Comparison of ENCODE assay signal across 9 cellular contexts in genomic region chr15:41691471-41691870, GRCh38. TPM values are rescaled to one million over a fixed set of nuclear protein-coding genes. Genes with fewer than 3 reads are reported as not detected.
A peak's percentile ranks its signal among the peaks of the same experiment; 100 is the strongest.
DNase-seq lines count a peak whose midpoint lies in the region; ATAC-seq and TF ChIP-seq lines count a peak whose summit lies in the region.
"Had no signal": no experiment of that assay in that cellular context is flagged by ENCODE, and none has a peak within 500 bp of the region (broad histone marks: within the 10 kb centered on the region; RNA-seq: fewer than 3 reads in every experiment).

No MANE protein-coding gene starts in this region.

- CTCF ChIA-PET in GM10248 (lab: Yijun Ruan, JAX) = interaction anchor here (1.0 kb wide), 1 partner anchor 15 kb away, joined by 4 read pairs; no protein-coding TSS in a partner anchor

- TF ChIP-seq CTCF in GM10248 (IDR thresholded peaks at IDR 0.05; ENCODE audit: control extremely low read depth, extremely low read depth, low read depth, missing control alignments) (no peak), NB4 (IDR thresholded peaks at IDR 0.05; ENCODE audit: low read depth, low read length) (no peak)

- peak; percentile 18 for DNase-seq in GM10248 (ENCODE audit: extremely low spot score)
- DNase-seq in NB4 (ENCODE audit: low read depth) = peak; percentile 12
- peak; percentile 14 for DNase-seq in astrocyte of the hippocampus (ENCODE audit: low read depth, low spot score)
- DNase-seq in naive thymus-derived CD8-positive, alpha-beta T cell = no peak
- no peak for DNase-seq in SHP77 treated with DMSO at 0.1 percent for 48 hours (lab: John Stamatoyannopoulos, UW)
- no peak for DNase-seq in HUDEP-2 (lab: John Stamatoyannopoulos, UW; ENCODE audit: unreplicated experiment in 76 of 76)
- no peak for DNase-seq in NCI-H1417 treated with DMSO at 0.1 percent for 48 hours (lab: John Stamatoyannopoulos, UW)
- DNase-seq: NCI-H2081 had no signal

- peaks cover 40 to 83% (median 81%) of the 10 kb centered on the region in 4 donors for H3K4me1 Mint-ChIP-seq in naive thymus-derived CD8-positive, alpha-beta T cell

- H3K4me3 Mint-ChIP-seq in naive thymus-derived CD8-positive, alpha-beta T cell = peak overlapping the region in 8 of 10 donors; percentile 0 to 39 (median 22)

- peak overlapping the region; percentile 15 to 88 (median 57) for H3K27ac Mint-ChIP-seq in naive thymus-derived CD8-positive, alpha-beta T cell

- no peak overlapping the region for H3K4me3 ChIP-seq in NB4 (ENCODE audit: low read depth, low read length)

- peaks cover 0 to 10% (median under 1%) of the 10 kb centered on the region in 3 donors for H3K36me3 Mint-ChIP-seq in naive thymus-derived CD8-positive, alpha-beta T cell

- H3K9me3 Mint-ChIP-seq in naive thymus-derived CD8-positive, alpha-beta T cell = no peaks in the 10 kb centered on the region

- peak; percentile 15 to 51 for ATAC-seq in naive thymus-derived CD8-positive, alpha-beta T cell
- no peak for ATAC-seq in HG03108 (IDR thresholded peaks at IDR 0.05; ENCODE audit: unreplicated experiment)

- H3K27me3 Mint-ChIP-seq in naive thymus-derived CD8-positive, alpha-beta T cell = no peaks in the 10 kb centered on the region

- TF ChIP-seq POLR2A in NB4 (IDR thresholded peaks at IDR 0.05; ENCODE audit: extremely low read depth, insufficient read length) = no peak

- POLR2A ChIA-PET in GM10248 (lab: Yijun Ruan, JAX) = no interaction called here
- POLR2A ChIA-PET in naive thymus-derived CD8-positive, alpha-beta T cell (lab: Charles Lee) = no interaction called here

RNA-seq across cellular contexts. Expression of gene MGA, which starts 31.3 kb away (rescaled TPM):
- 10 to 100 TPM; 63.3 to 67.6 TPM for total RNA-seq in naive thymus-derived CD8-positive, alpha-beta T cell
- 10 to 100 TPM; 12.2 to 20.6 (median 13.3) TPM for polyA plus RNA-seq in naive thymus-derived CD8-positive, alpha-beta T cell

Comparison
In these comparisons a context has a peak if more than half of its experiments do, and no peak if none do; other contexts are left out.
1. DNase-seq: peak in GM10248 (single experiment), NB4 (single experiment) and astrocyte of the hippocampus (single experiment); none in naive thymus-derived CD8-positive, alpha-beta T cell (0 of 10), SHP77 treated with DMSO at 0.1 percent for 48 hours (single experiment), HUDEP-2 (0 of 76) and NCI-H1417 treated with DMSO at 0.1 percent for 48 hours (single experiment).